1 cellular context compared by ENCODE assay signal in the genomic region with DNA sequence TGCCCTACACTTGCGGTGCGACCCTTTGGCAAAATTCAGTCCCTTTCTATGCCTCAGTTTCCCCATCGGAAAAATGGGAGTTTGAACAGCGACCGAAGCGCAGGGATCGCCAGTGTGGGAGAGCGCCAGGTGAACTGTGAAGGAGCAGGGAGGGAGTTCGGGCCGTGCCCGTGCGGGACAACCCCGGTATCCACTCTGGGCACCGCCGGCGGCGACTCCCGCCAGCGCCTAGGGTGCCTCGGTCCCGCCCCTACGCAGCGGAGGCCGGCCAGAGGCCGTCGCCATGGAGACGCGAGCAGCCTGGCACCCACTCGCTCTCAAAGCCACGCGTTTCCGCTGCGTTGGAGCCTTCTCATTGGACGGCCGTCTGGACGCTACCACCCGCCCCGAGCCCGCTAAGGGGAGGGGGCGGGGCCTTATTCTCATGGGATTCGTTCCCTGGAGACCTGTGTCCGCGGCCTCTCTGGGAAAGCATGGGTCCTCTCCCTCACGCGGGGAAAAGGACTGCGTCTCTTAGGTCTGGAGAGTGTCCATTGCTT.
TF ChIP-seq lines count a peak whose summit lies in the region.

No MANE protein-coding gene starts in this region.

TF ChIP-seq in HepG2, 621 proteins besides CTCF, POLR2A, EP300 and RAD21 (continued from another document and continues in another):
- TF ChIP-seq CREB1 (IDR thresholded peaks at IDR 0.05) (no peak), CREB1 (CRISPR knock-in tag; IDR thresholded peaks at IDR 0.05) (peak; percentile 86), SMAD3 (CRISPR knock-in tag; IDR thresholded peaks at IDR 0.05) (peak; percentile 61; the same call in 1 of the 2 replicates), ZBTB7B (CRISPR knock-in tag; IDR thresholded peaks at IDR 0.05) (no peak), RFX1 (IDR thresholded peaks at IDR 0.05) (peak; percentile 91), RFX3 (CRISPR knock-in tag; IDR thresholded peaks at IDR 0.05) (peak; percentile 92), ZMYM3 (CRISPR knock-in tag; IDR thresholded peaks at IDR 0.05) (peak; percentile 19; the same call in 1 of the 2 replicates), ZNF816 (CRISPR knock-in tag; IDR thresholded peaks at IDR 0.05; ENCODE audit: borderline replicate concordance) (no peak), CREM (IDR thresholded peaks at IDR 0.05) (peak; percentile 69), CREM (CRISPR knock-in tag; IDR thresholded peaks at IDR 0.05) (no peak), TAF1 (CRISPR knock-in tag; IDR thresholded peaks at IDR 0.05) (peak; percentile 60; the same call in 1 of the 2 replicates), FOXM1 (CRISPR knock-in tag; IDR thresholded peaks at IDR 0.05) (no peak), GZF1 (CRISPR knock-in tag; IDR thresholded peaks at IDR 0.05) (no peak), ZNF792 (CRISPR knock-in tag; IDR thresholded peaks at IDR 0.05) (0 out of 2 replicates have a peak, but pooled peaks have one; percentile 15), TCF7L2 (IDR thresholded peaks at IDR 0.05; ENCODE audit: low read depth, low read length) (no peak), IRX3 (CRISPR knock-in tag; IDR thresholded peaks at IDR 0.05; ENCODE audit: borderline replicate concordance, low read depth) (no peak), ZBTB42 (CRISPR knock-in tag; IDR thresholded peaks at IDR 0.05) (no peak; the same call in 1 of the 2 replicates), ZNF768 (CRISPR knock-in tag; IDR thresholded peaks at IDR 0.05) (peak; percentile 52; the same call in 1 of the 2 replicates), SRF (IDR thresholded peaks at IDR 0.05; ENCODE audit: low read depth, low read length) (peak; percentile 73; the same call in 1 of the 2 replicates), IKZF1 (IDR thresholded peaks at IDR 0.05) (no peak), ZBTB7A (CRISPR knock-in tag; IDR thresholded peaks at IDR 0.05) (no peak), SIN3A (IDR thresholded peaks at IDR 0.05; ENCODE audit: borderline replicate concordance, low read depth, low read length) (peak; percentile 55; the same call in 1 of the 2 replicates), POLR2AphosphoS5 (IDR thresholded peaks at IDR 0.05; ENCODE audit: low read depth, low read length) (peak; percentile 47; the same call in 1 of the 2 replicates), ZNF501 (CRISPR knock-in tag; IDR thresholded peaks at IDR 0.05) (peak; percentile 78; the same call in 1 of the 2 replicates), SMAD9 (CRISPR knock-in tag; IDR thresholded peaks at IDR 0.05) (0 out of 2 replicates have a peak, but pooled peaks have one; percentile 18), KLF9 (CRISPR knock-in tag; IDR thresholded peaks at IDR 0.05; ENCODE audit: low read depth) (peak; percentile 89; the same call in 1 of the 2 replicates), ZNF670 (CRISPR knock-in tag; IDR thresholded peaks at IDR 0.05; ENCODE audit: borderline replicate concordance) (no peak), NR2C2 (CRISPR knock-in tag; IDR thresholded peaks at IDR 0.05; ENCODE audit: borderline replicate concordance) (no peak), AHR (CRISPR knock-in tag; IDR thresholded peaks at IDR 0.05) (no peak), HDAC2 (CRISPR knock-in tag; IDR thresholded peaks at IDR 0.05) (peak; percentile 10; the same call in 1 of the 2 replicates), ATF1 (CRISPR knock-in tag; IDR thresholded peaks at IDR 0.05) (no peak; the same call in 1 of the 2 replicates), ZNF558 (CRISPR knock-in tag; IDR thresholded peaks at IDR 0.05; ENCODE audit: borderline replicate concordance) (peak; percentile 60; the same call in 1 of the 2 replicates), ZSCAN31 (CRISPR knock-in tag; IDR thresholded peaks at IDR 0.05; ENCODE audit: low read depth) (0 out of 2 replicates have a peak, but pooled peaks have one; percentile 41), PCBP1 (IDR thresholded peaks at IDR 0.05; ENCODE audit: borderline replicate concordance, low read depth, low read length) (no peak), ADNP (CRISPR knock-in tag; IDR thresholded peaks at IDR 0.05) (no peak), HNRNPLL (IDR thresholded peaks at IDR 0.05; ENCODE audit: low read depth, low read length, poor library complexity, severe bottlenecking) (peak; percentile 55), GABPA (IDR thresholded peaks at IDR 0.05; ENCODE audit: low read depth, low read length) (0 out of 2 replicates have a peak, but pooled peaks have one; percentile 39), GABPA (CRISPR knock-in tag; IDR thresholded peaks at IDR 0.05; ENCODE audit: low read depth) (no peak), SOX5 (CRISPR knock-in tag; IDR thresholded peaks at IDR 0.05; ENCODE audit: borderline replicate concordance) (no peak), ZBTB21 (CRISPR knock-in tag; IDR thresholded peaks at IDR 0.05) (no peak)
- TF ChIP-seq, protein P1, sequence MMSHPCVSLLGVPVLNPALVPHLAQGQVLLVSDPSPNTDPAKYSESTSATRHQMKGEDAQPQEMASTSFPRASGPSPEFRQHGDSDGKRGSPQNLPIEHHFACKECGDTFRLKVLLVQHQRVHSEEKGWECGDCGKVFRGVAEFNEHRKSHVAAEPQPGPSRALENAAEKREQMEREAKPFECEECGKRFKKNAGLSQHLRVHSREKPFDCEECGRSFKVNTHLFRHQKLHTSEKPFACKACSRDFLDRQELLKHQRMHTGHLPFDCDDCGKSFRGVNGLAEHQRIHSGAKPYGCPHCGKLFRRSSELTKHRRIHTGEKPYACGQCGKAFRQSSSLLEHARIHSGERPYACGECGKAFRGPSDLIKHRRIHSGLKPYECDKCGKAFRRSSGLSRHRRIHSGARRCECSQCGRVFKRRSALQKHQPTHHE (CRISPR knock-in tag; IDR thresholded peaks at IDR 0.05; ENCODE audit: borderline replicate concordance): no peak
- TF ChIP-seq, protein P2, sequence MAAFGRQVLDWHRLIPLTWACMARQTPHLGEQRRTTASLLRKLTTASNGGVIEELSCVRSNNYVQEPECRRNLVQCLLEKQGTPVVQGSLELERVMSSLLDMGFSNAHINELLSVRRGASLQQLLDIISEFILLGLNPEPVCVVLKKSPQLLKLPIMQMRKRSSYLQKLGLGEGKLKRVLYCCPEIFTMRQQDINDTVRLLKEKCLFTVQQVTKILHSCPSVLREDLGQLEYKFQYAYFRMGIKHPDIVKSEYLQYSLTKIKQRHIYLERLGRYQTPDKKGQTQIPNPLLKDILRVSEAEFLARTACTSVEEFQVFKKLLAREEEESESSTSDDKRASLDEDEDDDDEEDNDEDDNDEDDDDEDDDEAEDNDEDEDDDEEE (CRISPR knock-in tag; IDR thresholded peaks at IDR 0.05): 0 out of 2 replicates have a peak, but pooled peaks have one; percentile 22
- TF ChIP-seq, protein P3, sequence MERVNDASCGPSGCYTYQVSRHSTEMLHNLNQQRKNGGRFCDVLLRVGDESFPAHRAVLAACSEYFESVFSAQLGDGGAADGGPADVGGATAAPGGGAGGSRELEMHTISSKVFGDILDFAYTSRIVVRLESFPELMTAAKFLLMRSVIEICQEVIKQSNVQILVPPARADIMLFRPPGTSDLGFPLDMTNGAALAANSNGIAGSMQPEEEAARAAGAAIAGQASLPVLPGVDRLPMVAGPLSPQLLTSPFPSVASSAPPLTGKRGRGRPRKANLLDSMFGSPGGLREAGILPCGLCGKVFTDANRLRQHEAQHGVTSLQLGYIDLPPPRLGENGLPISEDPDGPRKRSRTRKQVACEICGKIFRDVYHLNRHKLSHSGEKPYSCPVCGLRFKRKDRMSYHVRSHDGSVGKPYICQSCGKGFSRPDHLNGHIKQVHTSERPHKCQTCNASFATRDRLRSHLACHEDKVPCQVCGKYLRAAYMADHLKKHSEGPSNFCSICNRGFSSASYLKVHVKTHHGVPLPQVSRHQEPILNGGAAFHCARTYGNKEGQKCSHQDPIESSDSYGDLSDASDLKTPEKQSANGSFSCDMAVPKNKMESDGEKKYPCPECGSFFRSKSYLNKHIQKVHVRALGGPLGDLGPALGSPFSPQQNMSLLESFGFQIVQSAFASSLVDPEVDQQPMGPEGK (CRISPR knock-in tag; IDR thresholded peaks at IDR 0.05): 0 out of 2 replicates have a peak, but pooled peaks have one; percentile 8
- TF ChIP-seq, protein P4, sequence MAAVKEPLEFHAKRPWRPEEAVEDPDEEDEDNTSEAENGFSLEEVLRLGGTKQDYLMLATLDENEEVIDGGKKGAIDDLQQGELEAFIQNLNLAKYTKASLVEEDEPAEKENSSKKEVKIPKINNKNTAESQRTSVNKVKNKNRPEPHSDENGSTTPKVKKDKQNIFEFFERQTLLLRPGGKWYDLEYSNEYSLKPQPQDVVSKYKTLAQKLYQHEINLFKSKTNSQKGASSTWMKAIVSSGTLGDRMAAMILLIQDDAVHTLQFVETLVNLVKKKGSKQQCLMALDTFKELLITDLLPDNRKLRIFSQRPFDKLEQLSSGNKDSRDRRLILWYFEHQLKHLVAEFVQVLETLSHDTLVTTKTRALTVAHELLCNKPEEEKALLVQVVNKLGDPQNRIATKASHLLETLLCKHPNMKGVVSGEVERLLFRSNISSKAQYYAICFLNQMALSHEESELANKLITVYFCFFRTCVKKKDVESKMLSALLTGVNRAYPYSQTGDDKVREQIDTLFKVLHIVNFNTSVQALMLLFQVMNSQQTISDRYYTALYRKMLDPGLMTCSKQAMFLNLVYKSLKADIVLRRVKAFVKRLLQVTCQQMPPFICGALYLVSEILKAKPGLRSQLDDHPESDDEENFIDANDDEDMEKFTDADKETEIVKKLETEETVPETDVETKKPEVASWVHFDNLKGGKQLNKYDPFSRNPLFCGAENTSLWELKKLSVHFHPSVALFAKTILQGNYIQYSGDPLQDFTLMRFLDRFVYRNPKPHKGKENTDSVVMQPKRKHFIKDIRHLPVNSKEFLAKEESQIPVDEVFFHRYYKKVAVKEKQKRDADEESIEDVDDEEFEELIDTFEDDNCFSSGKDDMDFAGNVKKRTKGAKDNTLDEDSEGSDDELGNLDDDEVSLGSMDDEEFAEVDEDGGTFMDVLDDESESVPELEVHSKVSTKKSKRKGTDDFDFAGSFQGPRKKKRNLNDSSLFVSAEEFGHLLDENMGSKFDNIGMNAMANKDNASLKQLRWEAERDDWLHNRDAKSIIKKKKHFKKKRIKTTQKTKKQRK (IDR thresholded peaks at IDR 0.05; ENCODE audit: low read length): no peak
- TF ChIP-seq, protein P5, sequence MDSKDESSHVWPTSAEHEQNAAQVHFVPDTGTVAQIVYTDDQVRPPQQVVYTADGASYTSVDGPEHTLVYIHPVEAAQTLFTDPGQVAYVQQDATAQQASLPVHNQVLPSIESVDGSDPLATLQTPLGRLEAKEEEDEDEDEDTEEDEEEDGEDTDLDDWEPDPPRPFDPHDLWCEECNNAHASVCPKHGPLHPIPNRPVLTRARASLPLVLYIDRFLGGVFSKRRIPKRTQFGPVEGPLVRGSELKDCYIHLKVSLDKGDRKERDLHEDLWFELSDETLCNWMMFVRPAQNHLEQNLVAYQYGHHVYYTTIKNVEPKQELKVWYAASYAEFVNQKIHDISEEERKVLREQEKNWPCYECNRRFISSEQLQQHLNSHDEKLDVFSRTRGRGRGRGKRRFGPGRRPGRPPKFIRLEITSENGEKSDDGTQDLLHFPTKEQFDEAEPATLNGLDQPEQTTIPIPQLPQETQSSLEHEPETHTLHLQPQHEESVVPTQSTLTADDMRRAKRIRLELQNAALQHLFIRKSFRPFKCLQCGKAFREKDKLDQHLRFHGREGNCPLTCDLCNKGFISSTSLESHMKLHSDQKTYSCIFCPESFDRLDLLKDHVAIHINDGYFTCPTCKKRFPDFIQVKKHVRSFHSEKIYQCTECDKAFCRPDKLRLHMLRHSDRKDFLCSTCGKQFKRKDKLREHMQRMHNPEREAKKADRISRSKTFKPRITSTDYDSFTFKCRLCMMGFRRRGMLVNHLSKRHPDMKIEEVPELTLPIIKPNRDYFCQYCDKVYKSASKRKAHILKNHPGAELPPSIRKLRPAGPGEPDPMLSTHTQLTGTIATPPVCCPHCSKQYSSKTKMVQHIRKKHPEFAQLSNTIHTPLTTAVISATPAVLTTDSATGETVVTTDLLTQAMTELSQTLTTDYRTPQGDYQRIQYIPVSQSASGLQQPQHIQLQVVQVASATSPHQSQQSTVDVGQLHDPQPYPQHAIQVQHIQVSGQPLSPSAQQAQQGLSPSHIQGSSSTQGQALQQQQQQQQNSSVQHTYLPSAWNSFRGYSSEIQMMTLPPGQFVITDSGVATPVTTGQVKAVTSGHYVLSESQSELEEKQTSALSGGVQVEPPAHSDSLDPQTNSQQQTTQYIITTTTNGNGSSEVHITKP (CRISPR knock-in tag; IDR thresholded peaks at IDR 0.05; ENCODE audit: low read depth): peak; percentile 99
- TF ChIP-seq, protein P6, sequence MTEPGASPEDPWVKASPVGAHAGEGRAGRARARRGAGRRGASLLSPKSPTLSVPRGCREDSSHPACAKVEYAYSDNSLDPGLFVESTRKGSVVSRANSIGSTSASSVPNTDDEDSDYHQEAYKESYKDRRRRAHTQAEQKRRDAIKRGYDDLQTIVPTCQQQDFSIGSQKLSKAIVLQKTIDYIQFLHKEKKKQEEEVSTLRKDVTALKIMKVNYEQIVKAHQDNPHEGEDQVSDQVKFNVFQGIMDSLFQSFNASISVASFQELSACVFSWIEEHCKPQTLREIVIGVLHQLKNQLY (CRISPR knock-in tag; IDR thresholded peaks at IDR 0.05): no peak
- TF ChIP-seq, protein P7, sequence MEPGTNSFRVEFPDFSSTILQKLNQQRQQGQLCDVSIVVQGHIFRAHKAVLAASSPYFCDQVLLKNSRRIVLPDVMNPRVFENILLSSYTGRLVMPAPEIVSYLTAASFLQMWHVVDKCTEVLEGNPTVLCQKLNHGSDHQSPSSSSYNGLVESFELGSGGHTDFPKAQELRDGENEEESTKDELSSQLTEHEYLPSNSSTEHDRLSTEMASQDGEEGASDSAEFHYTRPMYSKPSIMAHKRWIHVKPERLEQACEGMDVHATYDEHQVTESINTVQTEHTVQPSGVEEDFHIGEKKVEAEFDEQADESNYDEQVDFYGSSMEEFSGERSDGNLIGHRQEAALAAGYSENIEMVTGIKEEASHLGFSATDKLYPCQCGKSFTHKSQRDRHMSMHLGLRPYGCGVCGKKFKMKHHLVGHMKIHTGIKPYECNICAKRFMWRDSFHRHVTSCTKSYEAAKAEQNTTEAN (CRISPR knock-in tag; conservative IDR thresholded peaks at IDR 0.05): no peak
- TF ChIP-seq, protein P8, sequence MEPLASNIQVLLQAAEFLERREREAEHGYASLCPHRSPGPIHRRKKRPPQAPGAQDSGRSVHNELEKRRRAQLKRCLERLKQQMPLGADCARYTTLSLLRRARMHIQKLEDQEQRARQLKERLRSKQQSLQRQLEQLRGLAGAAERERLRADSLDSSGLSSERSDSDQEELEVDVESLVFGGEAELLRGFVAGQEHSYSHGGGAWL (CRISPR knock-in tag; IDR thresholded peaks at IDR 0.05): peak; percentile 40; the same call in 1 of the 2 replicates
- TF ChIP-seq, protein P9, sequence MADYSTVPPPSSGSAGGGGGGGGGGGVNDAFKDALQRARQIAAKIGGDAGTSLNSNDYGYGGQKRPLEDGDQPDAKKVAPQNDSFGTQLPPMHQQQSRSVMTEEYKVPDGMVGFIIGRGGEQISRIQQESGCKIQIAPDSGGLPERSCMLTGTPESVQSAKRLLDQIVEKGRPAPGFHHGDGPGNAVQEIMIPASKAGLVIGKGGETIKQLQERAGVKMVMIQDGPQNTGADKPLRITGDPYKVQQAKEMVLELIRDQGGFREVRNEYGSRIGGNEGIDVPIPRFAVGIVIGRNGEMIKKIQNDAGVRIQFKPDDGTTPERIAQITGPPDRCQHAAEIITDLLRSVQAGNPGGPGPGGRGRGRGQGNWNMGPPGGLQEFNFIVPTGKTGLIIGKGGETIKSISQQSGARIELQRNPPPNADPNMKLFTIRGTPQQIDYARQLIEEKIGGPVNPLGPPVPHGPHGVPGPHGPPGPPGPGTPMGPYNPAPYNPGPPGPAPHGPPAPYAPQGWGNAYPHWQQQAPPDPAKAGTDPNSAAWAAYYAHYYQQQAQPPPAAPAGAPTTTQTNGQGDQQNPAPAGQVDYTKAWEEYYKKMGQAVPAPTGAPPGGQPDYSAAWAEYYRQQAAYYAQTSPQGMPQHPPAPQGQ (CRISPR knock-in tag; IDR thresholded peaks at IDR 0.05; ENCODE audit: borderline replicate concordance): 0 out of 2 replicates have a peak, but pooled peaks have one; percentile 2
